Comparison of ENCODE assay signal across 10 cellular contexts in genomic region chr1:24558902-24559791, GRCh38. TPM values are rescaled to one million over a fixed set of nuclear protein-coding genes. Genes with fewer than 3 reads are reported as not detected.
DNase-seq lines count a peak whose midpoint lies in the region; ATAC-seq and TF ChIP-seq lines count a peak whose summit lies in the region.
"Had no signal": no experiment of that assay in that cellular context is flagged by ENCODE, and none has a peak within 500 bp of the region (broad histone marks: within the 10 kb centered on the region; RNA-seq: fewer than 3 reads in every experiment).

No MANE protein-coding gene starts in this region.

- no peaks in the 10 kb centered on the region for H3K36me3 ChIP-seq in right atrium auricular region
- no peaks in the 10 kb centered on the region for H3K36me3 ChIP-seq in kidney epithelial cell (ENCODE audit: control insufficient read depth, insufficient read depth, low read length)

- peaks cover 0 to 3% (median 0%) of the 10 kb centered on the region in 6 donors for H3K9me3 Mint-ChIP-seq in immature natural killer cell
- H3K9me3 Mint-ChIP-seq: dendritic cell treated with granulocyte-macrophage colony-stimulating factor and Interleukin-4, amounts not matched to agents 40 ng/mL and 50 ng/mL, for 4 days had no signal

- intact Hi-C loops in Right ventricle myocardium inferior (cut with DNase I) = no loop called here

- no peak overlapping the region for H3K4me3 Mint-ChIP-seq in immature natural killer cell
- H3K4me3 Mint-ChIP-seq: dendritic cell treated with granulocyte-macrophage colony-stimulating factor and Interleukin-4, amounts not matched to agents 40 ng/mL and 50 ng/mL, for 4 days had no signal

- in situ Hi-C loops in astrocyte of the spinal cord (cut with HindIII; ENCODE audit: low sequenced_read_pairs) = no loop called here

- H3K27me3 ChIP-seq in right atrium auricular region (no peaks in the 10 kb centered on the region), kidney epithelial cell (ENCODE audit: control insufficient read depth, insufficient read depth, low read length) (no peaks in the 10 kb centered on the region)

- H3K4me1 ChIP-seq in right atrium auricular region = peaks cover 0 to 13% of the 10 kb centered on the region in 2 donors

- no peak overlapping the region for H3K4me3 ChIP-seq in right atrium auricular region
- no peak overlapping the region for H3K4me3 ChIP-seq in astrocyte of the spinal cord (ENCODE audit: low read depth, low read length)
- no peak overlapping the region for H3K4me3 ChIP-seq in kidney epithelial cell (ENCODE audit: low read depth, low read length)

- peak overlapping the region in 1 of 6 donors; percentile 29 for H3K27ac Mint-ChIP-seq in immature natural killer cell
- H3K27ac Mint-ChIP-seq: dendritic cell treated with granulocyte-macrophage colony-stimulating factor and Interleukin-4, amounts not matched to agents 40 ng/mL and 50 ng/mL, for 4 days had no signal

- TF ChIP-seq CTCF in right atrium auricular region (IDR thresholded peaks at IDR 0.05) (no peak), astrocyte of the spinal cord (IDR thresholded peaks at IDR 0.05; ENCODE audit: low read depth, low read length) (no peak), kidney epithelial cell (IDR thresholded peaks at IDR 0.05; ENCODE audit: insufficient read depth, low read length, poor library complexity, severe bottlenecking) (no peak)

- H3K36me3 Mint-ChIP-seq in immature natural killer cell = peaks cover 0 to 4% (median 0%) of the 10 kb centered on the region in 3 donors

- no peak for DNase-seq in Right ventricle myocardium inferior (ENCODE audit: missing footprints)
- no peak for DNase-seq in right atrium auricular region (ENCODE audit: low spot score)
- DNase-seq in astrocyte of the spinal cord (ENCODE audit: low read depth, low spot score) = peak; percentile 82
- peak; percentile 74 for DNase-seq in kidney epithelial cell (ENCODE audit: low read depth)
- no peak for DNase-seq in stimulated activated CD4-positive, alpha-beta T cell treated with anti-CD3 and anti-CD28 coated beads, Interleukin-2, amount 100 ng/mL, for 48 hours
- no peak for DNase-seq in immature natural killer cell
- DNase-seq: Kasumi-1 had no signal

- H3K27me3 Mint-ChIP-seq in immature natural killer cell (ENCODE audit: low read depth in 3 of 3) = peaks cover 16 to 32% (median 21%) of the 10 kb centered on the region in 3 donors

- no peaks in the 10 kb centered on the region for H3K9me3 ChIP-seq in right atrium auricular region

- peak; percentile 67 for ATAC-seq in Right ventricle myocardium inferior
- no peak for ATAC-seq in HG02759 (IDR thresholded peaks at IDR 0.05; ENCODE audit: unreplicated experiment)
- ATAC-seq in HG03460 (IDR thresholded peaks at IDR 0.05; ENCODE audit: unreplicated experiment) = no peak

- no peak overlapping the region for H3K27ac ChIP-seq in right atrium auricular region

- H3K4me1 Mint-ChIP-seq in immature natural killer cell = peaks cover 6 to 11% of the 10 kb centered on the region in 2 donors

RNA-seq across cellular contexts. Expression of gene NCMAP, which starts 3.3 kb away (rescaled TPM):
- total RNA-seq in Right ventricle myocardium inferior (0.22 TPM), right atrium auricular region (under 1 TPM; 0.16 to 0.22 TPM), kidney epithelial cell (1.2 and 1.5 TPM in 2 replicates)
- not detected for polyA plus RNA-seq in immature natural killer cell

RNA-seq across cellular contexts. Expression of gene RCAN3, which starts 56.5 kb away (rescaled TPM):
- 5.9 TPM for total RNA-seq in Right ventricle myocardium inferior
- 1 to 10 TPM; 5.0 to 7.5 TPM for total RNA-seq in right atrium auricular region
- 20.3 and 24.4 TPM in 2 replicates for total RNA-seq in kidney epithelial cell
- polyA plus RNA-seq in immature natural killer cell = 1 to 10 TPM; 4.0 to 8.5 (median 4.8) TPM

Comparison
In these comparisons a context has a peak if more than half of its experiments do, and no peak if none do; other contexts are left out.
1. DNase-seq: peak in astrocyte of the spinal cord (single experiment) and kidney epithelial cell (single experiment); none in Right ventricle myocardium inferior (single experiment), right atrium auricular region (single experiment), stimulated activated CD4-positive, alpha-beta T cell treated with anti-CD3 and anti-CD28 coated beads, Interleukin-2, amount 100 ng/mL, for 48 hours (0 of 2) and immature natural killer cell (0 of 3).